ENCODE assay signal across 9 cellular contexts in the genomic region with DNA sequence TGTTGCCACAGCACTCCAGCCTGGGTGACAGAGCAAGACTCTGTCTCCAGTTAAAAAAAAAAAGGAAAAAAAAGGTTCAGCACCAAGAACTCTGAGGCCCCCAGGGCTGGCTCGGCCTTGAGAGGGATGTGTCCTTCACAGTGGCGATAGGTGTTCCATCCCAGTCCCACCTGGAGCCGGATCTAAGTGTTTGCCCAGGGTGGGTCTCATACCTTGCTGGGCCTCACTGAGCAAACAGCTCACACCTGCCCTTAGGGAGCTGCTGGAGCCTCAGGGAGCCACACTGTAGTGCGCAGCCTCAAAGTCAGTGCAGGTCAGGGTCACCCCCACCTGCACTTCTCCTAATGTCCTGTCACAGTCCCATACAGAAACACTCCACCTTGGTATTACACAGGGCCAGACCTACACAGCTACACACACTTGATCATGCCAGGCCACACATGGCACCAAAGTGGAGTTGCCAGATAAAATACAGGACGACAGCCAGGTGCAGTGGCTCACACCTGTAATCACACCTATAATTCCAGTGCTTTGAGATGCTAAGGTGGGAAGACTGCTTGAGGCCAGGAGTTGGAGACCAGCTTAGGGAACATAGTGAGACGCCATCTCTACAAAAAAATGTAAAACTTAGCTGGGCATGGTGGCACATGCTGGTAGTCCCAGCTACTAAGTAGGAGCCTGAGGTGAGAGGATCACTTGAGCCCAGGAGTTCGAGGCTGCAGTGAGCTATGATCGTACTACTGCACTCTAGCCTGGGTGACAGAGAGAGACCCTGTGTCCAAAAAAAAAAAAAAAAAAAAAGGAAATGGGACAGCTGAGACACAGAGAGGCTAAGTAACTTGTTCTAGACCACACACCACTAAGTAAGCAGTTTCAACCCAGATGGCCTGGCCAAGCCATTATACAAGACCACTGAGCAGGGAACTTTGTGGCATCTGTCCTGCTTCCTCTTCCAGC. TPM values are rescaled to one million over a fixed set of nuclear protein-coding genes. Genes with fewer than 3 reads are reported as not detected.
DNase-seq lines count a peak whose midpoint lies in the region; ATAC-seq, FAIRE-seq and TF ChIP-seq lines count a peak whose summit lies in the region.
"Had no signal": no experiment of that assay in that cellular context is flagged by ENCODE, and none has a peak within 500 bp of the region (broad histone marks: within the 10 kb centered on the region; RNA-seq: fewer than 3 reads in every experiment).

No MANE protein-coding gene starts in this region.

- peak overlapping the region; percentile 87 for H2AFZ ChIP-seq in K562 (ENCODE audit: low read depth, low read length)

- TF ChIP-seq RAD21 in K562 (CRISPR knock-in tag; conservative IDR thresholded peaks at IDR 0.05 in 1 of 2, IDR thresholded peaks at IDR 0.05 in 1 of 2) = no peak

- H3K27ac ChIP-seq in K562 (ENCODE audit: extremely low read depth, low read depth, low read length) = peak overlapping the region; percentile 81
- no peak overlapping the region for H3K27ac ChIP-seq in rectal smooth muscle tissue (ENCODE audit: low read depth, low read length)

- CTCF ChIA-PET in K562 (lab: Yijun Ruan, JAX; ENCODE audit: low intra/inter-chr PET ratio) = no interaction called here

- H3K27me3 ChIP-seq in K562 (ENCODE audit: control insufficient read depth in 2 of 2, insufficient read depth in 2 of 2, low read length in 2 of 2) = no peaks in the 10 kb centered on the region
- no peaks in the 10 kb centered on the region for H3K27me3 ChIP-seq in rectal smooth muscle tissue (ENCODE audit: control insufficient read depth, insufficient read depth, low read length)

- H3K9me3 ChIP-seq in K562 (replicated peaks; ENCODE audit: control insufficient read depth, insufficient read depth, low read depth, low read length) = no peaks in the 10 kb centered on the region

- in situ Hi-C loops in K562 (cut with MboI) = no loop called here

- intact Hi-C loops in K562 (cut with micrococcal nuclease) = no loop called here

- no TSS peak for BruUV-seq in K562 (replicated peaks; lab: Mats Ljungman, UMichigan)

- H3K9me1 ChIP-seq in K562 (ENCODE audit: control insufficient read depth, insufficient read depth, low read length) = no peaks in the 10 kb centered on the region

- POLR2A ChIA-PET in K562 (lab: Yijun Ruan, JAX) = interaction anchor here (0.6 to 2.0 kb wide), 7 partner anchors 9 to 207 kb away, joined by 3 to 36 read pairs (median 4); no protein-coding TSS in a partner anchor

- no peak for TF ChIP-seq CTCF in K562 (IDR thresholded peaks at IDR 0.05 in 2 of 3, conservative IDR thresholded peaks at IDR 0.05 in 1 of 3; ENCODE audit: insufficient read depth in 2 of 3, low read depth in 1 of 3, low read length in 3 of 3)

- ATAC-seq in K562 (no peak), GM18868 (IDR thresholded peaks at IDR 0.05; ENCODE audit: unreplicated experiment) (no peak), HG02588 (IDR thresholded peaks at IDR 0.05; ENCODE audit: unreplicated experiment) (no peak)

- DNase-seq in NCI-H1436 (lab: John Stamatoyannopoulos, UW) (peak; percentile 28), NCI-H1436 treated with DMSO at 0.1 percent for 48 hours (lab: John Stamatoyannopoulos, UW) (no peak), NCI-H146 treated with DMSO at 0.1 percent for 48 hours (lab: John Stamatoyannopoulos, UW; ENCODE audit: unreplicated experiment) (peak; percentile 96), K562 (ENCODE audit: extremely low read depth in 1 of 4, low spot score in 3 of 4) (no peak)
- no peak for DNase-seq in stimulated activated CD4-positive, alpha-beta T cell treated with anti-CD3 and anti-CD28 coated beads, Interleukin-2, amount 100 ng/mL, for 24 hours
- DNase-seq: activated T-cell treated with anti-CD3 and anti-CD28 coated beads for 4 hours had no signal

- no peaks in the 10 kb centered on the region for H4K20me1 ChIP-seq in K562 (replicated peaks; ENCODE audit: control insufficient read depth, insufficient read depth, low read length)

- no peak for FAIRE-seq in K562 (lab: Jason Lieb, UNC)

- H3K4me1 ChIP-seq in K562 (replicated peaks in 1 of 2; ENCODE audit: control insufficient read depth in 2 of 2, insufficient read depth in 2 of 2, low read length in 2 of 2) = peaks cover 39 to 50% of the 10 kb centered on the region in 2 experiments
- peaks cover 4% of the 10 kb centered on the region for H3K4me1 ChIP-seq in rectal smooth muscle tissue (ENCODE audit: control insufficient read depth, insufficient read depth, low read length)

- WGBS in K562 (ENCODE audit: insufficient coverage, low coverage, missing lambda C conversion rate) = 82% methylated on average over 8 of the region's 8 CpGs

- TF ChIP-seq POLR2A in K562 (conservative IDR thresholded peaks at IDR 0.05) = no peak

- peaks cover 4% of the 10 kb centered on the region; the same call in 1 of the 3 replicates for H3K79me2 ChIP-seq in K562 (ENCODE audit: control insufficient read depth, insufficient read depth, low read length)

- H3K9ac ChIP-seq in K562 (ENCODE audit: insufficient read depth in 1 of 2, low read depth in 2 of 2, low read length in 2 of 2) (peak overlapping the region; percentile 73 to 84), rectal smooth muscle tissue (ENCODE audit: low read length) (peak overlapping the region; percentile 14)

- peak overlapping the region; percentile 8; the same call in 1 of the 2 replicates for H3K4me3 ChIP-seq in K562
- H3K4me3 ChIP-seq in rectal smooth muscle tissue (ENCODE audit: low read length) = no peak overlapping the region

- TF ChIP-seq EP300 in K562 (IDR thresholded peaks at IDR 0.05; ENCODE audit: low read length) = no peak

- H3K4me2 ChIP-seq in K562 (ENCODE audit: insufficient read depth, low read length) = peak overlapping the region; percentile 74

- no peaks in the 10 kb centered on the region for H3K36me3 ChIP-seq in K562 (ENCODE audit: control insufficient read depth, insufficient read depth, low read length)
- H3K36me3 ChIP-seq in rectal smooth muscle tissue (ENCODE audit: control insufficient read depth, insufficient read depth, low read length) = no peaks in the 10 kb centered on the region

RNA-seq across cellular contexts. Expression of gene STARD10, which starts 7.3 kb away (rescaled TPM):
- 13.4 and 36.4 TPM in 2 replicates for total RNA-seq in K562 (2011; cell fraction: chromatin; rRNA removed; ENCODE audit: low replicate concordance)
- total RNA-seq in K562 (2011; cell fraction: nucleolus; rRNA removed) = 36.2 and 45.1 TPM in 2 replicates
- 27.5 and 29.2 TPM in 2 replicates for total RNA-seq in K562 (2011; cell fraction: nucleoplasm; rRNA removed)
- 51.1 and 52.9 TPM in 2 replicates for total RNA-seq in K562 (2014; rRNA removed)
- 18.1 and 18.3 TPM in 2 replicates for total RNA-seq in K562 (2014; rRNA removed; fragmentation: Illumina TruSeq; extraction: Trizol)
- total RNA-seq in K562 (2015; rRNA removed; fragmentation: Illumina TruSeq; extraction: Trizol) = 32.3 and 35.3 TPM in 2 replicates
- total RNA-seq in K562 (2021) = 31.9 and 37.5 TPM in 2 replicates
- polyA plus RNA-seq in K562 (2011; rRNA removed) = 33.8 and 53.6 TPM in 2 replicates
- polyA plus RNA-seq in K562 (2011; cell fraction: cytosol; rRNA removed) = 55.3 and 60.0 TPM in 2 replicates
- polyA plus RNA-seq in K562 (2011; cell fraction: nucleus; rRNA removed) = 31.9 and 33.6 TPM in 2 replicates
- polyA plus RNA-seq in K562 (2012) = 40.3 and 41.6 TPM in 2 replicates
- 43.8 and 49.3 TPM in 2 replicates for polyA plus RNA-seq in K562 (2014; fragmentation: Illumina TruSeq; extraction: Trizol)
- under 1 TPM; 0.15 to 0.51 TPM for polyA plus RNA-seq in K562 (2014; fragmentation: Nextera tagmentation; extraction: Ambion mirVana)
- 37.6 and 47.9 TPM in 2 replicates for polyA plus RNA-seq in K562 (2014; rRNA removed)
- 22.8 and 32.2 TPM in 2 replicates for polyA minus RNA-seq in K562 (2011; rRNA and poly(A)+ RNA removed)
- polyA minus RNA-seq in K562 (2011; cell fraction: cytosol; rRNA and poly(A)+ RNA removed) = 25.5 and 30.8 TPM in 2 replicates
- polyA minus RNA-seq in K562 (2011; cell fraction: nucleus; rRNA and poly(A)+ RNA removed) = 7.8 and 15.0 TPM in 2 replicates

RNA-seq across cellular contexts. Expression of gene ATG16L2, which starts 27.6 kb away (rescaled TPM):
- 57.3 and 108 TPM in 2 replicates for total RNA-seq in K562 (2011; cell fraction: chromatin; rRNA removed; ENCODE audit: low replicate concordance)
- total RNA-seq in K562 (2011; cell fraction: nucleolus; rRNA removed) = 50.4 and 52.2 TPM in 2 replicates
- 58.1 and 76.9 TPM in 2 replicates for total RNA-seq in K562 (2011; cell fraction: nucleoplasm; rRNA removed)
- total RNA-seq in K562 (2014; rRNA removed) = 3.4 and 4.3 TPM in 2 replicates
- 2.5 and 2.9 TPM in 2 replicates for total RNA-seq in K562 (2014; rRNA removed; fragmentation: Illumina TruSeq; extraction: Trizol)
- 4.9 and 6.7 TPM in 2 replicates for total RNA-seq in K562 (2015; rRNA removed; fragmentation: Illumina TruSeq; extraction: Trizol)
- 6.2 and 6.4 TPM in 2 replicates for total RNA-seq in K562 (2021)
- 8.4 and 10.6 TPM in 2 replicates for polyA plus RNA-seq in K562 (2011; rRNA removed)
- 5.7 TPM in 2 replicates for polyA plus RNA-seq in K562 (2011; cell fraction: cytosol; rRNA removed)
- polyA plus RNA-seq in K562 (2011; cell fraction: nucleus; rRNA removed) = 100 and 142 TPM in 2 replicates
- polyA plus RNA-seq in K562 (2012) = 13.7 and 47.5 TPM in 2 replicates
- polyA plus RNA-seq in K562 (2014; fragmentation: Illumina TruSeq; extraction: Trizol) = 6.3 and 6.4 TPM in 2 replicates
- under 1 TPM; 0.18 to 0.59 TPM for polyA plus RNA-seq in K562 (2014; fragmentation: Nextera tagmentation; extraction: Ambion mirVana)
- polyA plus RNA-seq in K562 (2014; rRNA removed) = 11.2 and 12.0 TPM in 2 replicates
- 4.1 and 4.6 TPM in 2 replicates for polyA minus RNA-seq in K562 (2011; rRNA and poly(A)+ RNA removed)
- 1.1 and 2.8 TPM in 2 replicates for polyA minus RNA-seq in K562 (2011; cell fraction: cytosol; rRNA and poly(A)+ RNA removed)
- polyA minus RNA-seq in K562 (2011; cell fraction: nucleus; rRNA and poly(A)+ RNA removed) = 17.1 and 18.2 TPM in 2 replicates

RNA-seq across cellular contexts. Expression of gene ARAP1, which starts 34.4 kb away (rescaled TPM):
- 154 and 336 TPM in 2 replicates for total RNA-seq in K562 (2011; cell fraction: chromatin; rRNA removed; ENCODE audit: low replicate concordance)
- 191 and 196 TPM in 2 replicates for total RNA-seq in K562 (2011; cell fraction: nucleolus; rRNA removed)
- 146 and 161 TPM in 2 replicates for total RNA-seq in K562 (2011; cell fraction: nucleoplasm; rRNA removed)
- total RNA-seq in K562 (2014; rRNA removed) (42.0 and 46.1 TPM in 2 replicates), K562 (2014; rRNA removed; fragmentation: Illumina TruSeq; extraction: Trizol) (7.4 and 10.6 TPM in 2 replicates), K562 (2015; rRNA removed; fragmentation: Illumina TruSeq; extraction: Trizol) (24.6 and 26.1 TPM in 2 replicates), K562 (2021) (60.7 and 67.0 TPM in 2 replicates)
- polyA plus RNA-seq in K562 (2011; rRNA removed) (22.1 and 37.3 TPM in 2 replicates), K562 (2014; fragmentation: Illumina TruSeq; extraction: Trizol) (24.6 and 31.8 TPM in 2 replicates), K562 (2014; fragmentation: Nextera tagmentation; extraction: Ambion mirVana) (under 1 TPM; 0.23 to 0.38 TPM), K562 (2014; rRNA removed) (34.1 and 38.4 TPM in 2 replicates)
- polyA plus RNA-seq in K562 (2011; cell fraction: cytosol; rRNA removed) = 24.6 and 28.2 TPM in 2 replicates
- polyA plus RNA-seq in K562 (2011; cell fraction: nucleus; rRNA removed) = 196 and 222 TPM in 2 replicates
- 43.7 and 72.2 TPM in 2 replicates for polyA plus RNA-seq in K562 (2012)
- 21.7 and 23.5 TPM in 2 replicates for polyA minus RNA-seq in K562 (2011; rRNA and poly(A)+ RNA removed)
- 35.0 and 48.2 TPM in 2 replicates for polyA minus RNA-seq in K562 (2011; cell fraction: cytosol; rRNA and poly(A)+ RNA removed)
- polyA minus RNA-seq in K562 (2011; cell fraction: nucleus; rRNA and poly(A)+ RNA removed) = 50.9 and 51.5 TPM in 2 replicates

Comparison
In these comparisons a context has a peak if more than half of its experiments do, and no peak if none do; other contexts are left out.
1. DNase-seq: peak in NCI-H1436 (single experiment) and NCI-H146 treated with DMSO at 0.1 percent for 48 hours (single experiment); none in NCI-H1436 treated with DMSO at 0.1 percent for 48 hours (single experiment), K562 (0 of 4) and stimulated activated CD4-positive, alpha-beta T cell treated with anti-CD3 and anti-CD28 coated beads, Interleukin-2, amount 100 ng/mL, for 24 hours (0 of 2).